ENCODE assay signal across 11 cellular contexts in genomic region chr13:30805603-30806011, GRCh38.
A peak's percentile ranks its signal among the peaks of the same experiment; 100 is the strongest.
DNase-seq lines count a peak whose midpoint lies in the region; ATAC-seq and TF ChIP-seq lines count a peak whose summit lies in the region.
"Had no signal": no experiment of that assay in that cellular context is flagged by ENCODE, and none has a peak within 500 bp of the region (broad histone marks: within the 10 kb centered on the region; RNA-seq: fewer than 3 reads in every experiment).

No MANE protein-coding gene starts in this region.

- peaks cover 27% of the 10 kb centered on the region for H3K4me1 ChIP-seq in Panc1 (ENCODE audit: control insufficient read depth, insufficient read depth, low read length)
- peaks cover 36% of the 10 kb centered on the region for H3K4me1 ChIP-seq in mesodermal cell (ENCODE audit: control insufficient read depth, insufficient read depth, low read length, poor library complexity, severe bottlenecking)
- peaks cover 0 to 6% of the 10 kb centered on the region in 2 donors for H3K4me1 ChIP-seq in thyroid gland
- H3K4me1 ChIP-seq in colonic mucosa = no peaks in the 10 kb centered on the region

- H3K36me3 ChIP-seq in Panc1 (ENCODE audit: control insufficient read depth, insufficient read depth, low read length) (no peaks in the 10 kb centered on the region), mesodermal cell (ENCODE audit: control insufficient read depth, insufficient read depth, low read length) (no peaks in the 10 kb centered on the region), thyroid gland (no peaks in the 10 kb centered on the region), colonic mucosa (no peaks in the 10 kb centered on the region)

- TF ChIP-seq POLR2A in thyroid gland (IDR thresholded peaks at IDR 0.05) = no peak

- H3K4me3 ChIP-seq in Panc1 (ENCODE audit: low read depth in 2 of 2, low read length in 2 of 2) (no peak overlapping the region), mesodermal cell (ENCODE audit: extremely low read depth, insufficient read depth, low read length, poor library complexity, severe bottlenecking) (no peak overlapping the region), thyroid gland (replicated peaks in 1 of 3) (no peak overlapping the region), colonic mucosa (no peak overlapping the region)

- POLR2A ChIA-PET in Panc1 (lab: Charles Lee) = interaction anchor here (0.6 to 0.7 kb wide), 3 partner anchors 209 to 382 kb away, joined by 3 to 5 read pairs (median 3); no protein-coding TSS in a partner anchor

- no peak overlapping the region for H3K9ac ChIP-seq in colonic mucosa (ENCODE audit: low read depth in 2 of 2, low read length in 2 of 2)

- intact Hi-C loops in Panc1 (cut with micrococcal nuclease; ENCODE audit: unreplicated experiment) = loop anchor here (10.0 kb wide), 1 partner anchor 239 kb away; no protein-coding TSS in a partner anchor
- intact Hi-C loops in thyroid gland (cut with DNase I) = loop anchor here (10.0 kb wide), 3 partner anchors 59 to 341 kb away; partner anchors contain the start of gene HMGB1
- intact Hi-C loops in posterior vena cava (cut with DNase I) = loop anchor here (10.0 kb wide), 4 partner anchors 59 to 681 kb away; partner anchors contain the start of gene HMGB1 (in 1 of the 2)
- intact Hi-C loops in colonic mucosa (cut with DNase I) = no loop called here

- H3K27ac ChIP-seq in Panc1 (ENCODE audit: low read length) (peak overlapping the region; percentile 92), caudate nucleus (ENCODE audit: low read depth, low read length) (peak overlapping the region; percentile 77), mesodermal cell (ENCODE audit: low read depth, low read length, severe bottlenecking) (peak overlapping the region; percentile 77), thyroid gland (no peak overlapping the region), colonic mucosa (no peak overlapping the region)

- CTCF ChIA-PET in Panc1 (lab: Charles Lee) = interaction anchor here (1.0 to 1.3 kb wide), 4 partner anchors 9 to 239 kb away, joined by 3 to 9 read pairs (median 6); no protein-coding TSS in a partner anchor

- TF ChIP-seq CTCF in Panc1 (IDR thresholded peaks at IDR 0.05) = no peak
- no peak for TF ChIP-seq CTCF in thyroid gland (IDR thresholded peaks at IDR 0.05)
- no peak for TF ChIP-seq CTCF in colonic mucosa (IDR thresholded peaks at IDR 0.05)

- WGBS in mesodermal cell (ENCODE audit: insufficient coverage in 2 of 2), 2 experiments = 50 to 62% methylated on average over 2 to 7 of the region's 7 CpGs
- 63 to 81% methylated on average over 6 to 7 of the region's 7 CpGs for WGBS in thyroid gland, 2 donors

- H3K27me3 ChIP-seq in Panc1 (ENCODE audit: control insufficient read depth, insufficient read depth, low read length) = no peaks in the 10 kb centered on the region
- no peaks in the 10 kb centered on the region for H3K27me3 ChIP-seq in thyroid gland
- H3K27me3 ChIP-seq in colonic mucosa = no peaks in the 10 kb centered on the region

- peak; percentile 82 for ATAC-seq in Panc1
- ATAC-seq: activated CD8-positive, alpha-beta memory T cell treated with anti-CD3 and anti-CD28 coated beads, Interleukin-2, amount 10 ng/mL, durations not matched to agents 7 days and 5 days had no signal

- BruUV-seq in Panc1 (replicated peaks; lab: Mats Ljungman, UMichigan) = no TSS peak

- DNase-seq in Panc1 (ENCODE audit: low read depth, low spot score) (no peak), caudate nucleus (lab: John Stamatoyannopoulos, UW) (peak in 52 of 61 donors; percentile 4 to 92 (median 58)), thyroid gland (peak; percentile 41 to 50), posterior vena cava (ENCODE audit: low spot score) (no peak), NCI-H69 (lab: John Stamatoyannopoulos, UW) (no peak), colonic mucosa (no peak)
- DNase-seq: activated CD8-positive, alpha-beta memory T cell treated with anti-CD3 and anti-CD28 coated beads, Interleukin-2, amount 10 ng/mL, durations not matched to agents 7 days and 5 days; amniotic stem cell; H9; stimulated activated naive CD4-positive, alpha-beta T cell treated with Interleukin-2 at 50 U/mL for 16 hours had no signal

- H3K9me3 ChIP-seq in Panc1 (ENCODE audit: control insufficient read depth, insufficient read depth, low read depth, low read length) (no peaks in the 10 kb centered on the region), mesodermal cell (ENCODE audit: control insufficient read depth, low read length) (no peaks in the 10 kb centered on the region), thyroid gland (no peaks in the 10 kb centered on the region), colonic mucosa (no peaks in the 10 kb centered on the region)

- in situ Hi-C loops in Panc1 (cut with HindIII; ENCODE audit: low pct_unique_long_range_greater_than_20kb, low sequenced_read_pairs) = no loop called here

Comparison
In these comparisons a context has a peak if more than half of its experiments do, and no peak if none do; other contexts are left out.
1. DNase-seq: peak in caudate nucleus (52 of 61) and thyroid gland (2 of 2); none in Panc1 (single experiment), posterior vena cava (single experiment), NCI-H69 (single experiment) and colonic mucosa (single experiment).
2. H3K27ac ChIP-seq: peak in Panc1 (single experiment), caudate nucleus (single experiment) and mesodermal cell (single experiment); none in thyroid gland (0 of 3) and colonic mucosa (single experiment).